34 cellular contexts compared by ENCODE assay signal in genomic region chr20:20890751-20891150, GRCh38.
"Had no signal": no experiment of that assay in that cellular context is flagged by ENCODE, and none has a peak within 500 bp of the region (broad histone marks: within the 10 kb centered on the region; RNA-seq: fewer than 3 reads in every experiment).

No MANE protein-coding gene starts in this region.

- FAIRE-seq: astrocyte, TTC549 had no signal

- ATAC-seq: activated CD8-positive, alpha-beta T cell treated with anti-CD3 and anti-CD28 coated beads for 36 hours; activated naive CD4-positive, alpha-beta T cell treated with anti-CD3 and anti-CD28 coated beads, Interleukin-2, amount 50 U/mL, for 72 hours; activated T-cell treated with anti-CD3 and anti-CD28 coated beads, Interleukin-2, amount 50 U/mL, for 4 hours; activated T-cell treated with anti-CD3 and anti-CD28 coated beads, Interleukin-2, amount 50 U/mL, for 72 hours; activated T-helper 17 cell treated with anti-CD3 and anti-CD28 coated beads, Interleukin-2, amount 50 U/mL, for 72 hours; body of pancreas had no signal

- H3K4me3 ChIP-seq: adrenal gland, body of pancreas, breast epithelium had no signal

- H3K9me3 ChIP-seq: adrenal gland, body of pancreas, breast epithelium had no signal

- H3K27ac ChIP-seq: adrenal gland, body of pancreas, brain microvascular endothelial cell, breast epithelium, WERI-Rb-1 had no signal

- H3K27me3 ChIP-seq: adrenal gland, body of pancreas, brain microvascular endothelial cell had no signal

- DNase-seq: activated B cell treated with CpG ODN at 0.5 μM for 24 hours; activated CD4-positive, alpha-beta memory T cell treated with anti-CD3 and anti-CD28 coated beads for 36 hours; activated CD4-positive, alpha-beta T cell treated with anti-CD3 and anti-CD28 coated beads for 4 hours; activated CD4-positive, alpha-beta T cell treated with anti-CD3 and anti-CD28 coated beads, Interleukin-2, amount 10 ng/mL, durations not matched to agents 24 days and 14 days; activated CD4-positive, alpha-beta T cell treated with anti-CD3 and anti-CD28 coated beads, Interleukin-2, amount 50 U/mL, for 1 hour; activated CD4-positive, alpha-beta T cell treated with anti-CD3 and anti-CD28 coated beads, Interleukin-2, amount 50 U/mL, for 4 hours; activated CD4-positive, CD25-positive, alpha-beta regulatory T cell treated with anti-CD3 and anti-CD28 coated beads, Interleukin-2, amount 50 U/mL, for 72 hours; activated CD8-positive, alpha-beta memory T cell treated with anti-CD3 and anti-CD28 coated beads, Interleukin-2, amount 50 U/mL, for 4 hours; activated CD8-positive, alpha-beta T cell treated with anti-CD3 and anti-CD28 coated beads for 36 hours; activated effector memory CD4-positive, alpha-beta T cell treated with anti-CD3 and anti-CD28 coated beads, Interleukin-2, amount 50 U/mL, for 16 hours; activated gamma-delta T cell treated with Interleukin-2 at 50 U/mL for 16 hours; activated naive CD4-positive, alpha-beta T cell; activated naive CD4-positive, alpha-beta T cell treated with anti-CD3 and anti-CD28 coated beads for 36 hours; activated naive CD4-positive, alpha-beta T cell treated with anti-CD3 and anti-CD28 coated beads, Interleukin-2, amount 50 U/mL, for 16 hours; activated naive CD8-positive, alpha-beta T cell treated with anti-CD3 and anti-CD28 coated beads for 36 hours; activated T-cell treated with anti-CD3 and anti-CD28 coated beads for 4 hours; activated T-cell treated with anti-CD3 and anti-CD28 coated beads, Interleukin-2, amount 50 U/mL, for 1 hour; activated T-cell treated with anti-CD3 and anti-CD28 coated beads, Interleukin-2, amount 50 U/mL, for 4 hours; activated T-cell treated with anti-CD3 and anti-CD28 coated beads, Interleukin-2, amount 50 U/mL, for 72 hours; adrenal gland; amniotic stem cell; aorta; body of pancreas; brain microvascular endothelial cell; central memory CD4-positive, alpha-beta T cell; T-helper 1 cell; T-helper 2 cell; T-helper 9 cell; WERI-Rb-1 had no signal

- H3K36me3 ChIP-seq: adrenal gland, brain microvascular endothelial cell, breast epithelium, WERI-Rb-1 had no signal

- H3K4me1 ChIP-seq: adrenal gland, body of pancreas, breast epithelium had no signal
